ENCODE assay signal across 22 cellular contexts in genomic region chr22:39434243-39434653, GRCh38. TPM values are rescaled to one million over a fixed set of nuclear protein-coding genes. Genes with fewer than 3 reads are reported as not detected.
DNase-seq lines count a peak whose midpoint lies in the region; ATAC-seq lines count a peak whose summit lies in the region.
"Had no signal": no experiment of that assay in that cellular context is flagged by ENCODE, and none has a peak within 500 bp of the region (broad histone marks: within the 10 kb centered on the region; RNA-seq: fewer than 3 reads in every experiment).

No MANE protein-coding gene starts in this region.

- H3K27ac ChIP-seq in rectal smooth muscle tissue (ENCODE audit: low read depth, low read length): peak overlapping the region; percentile 14
- H3K27ac ChIP-seq: HL-60, neutrophil, WERI-Rb-1 had no signal

- DNase-seq in G401 (ENCODE audit: low spot score) (peak; percentile 71), cerebellar cortex (ENCODE audit: low spot score) (peak; percentile 61), hypothalamus (lab: John Stamatoyannopoulos, UW) (peak in 47 of 51 donors; percentile 16 to 87 (median 66)), NOMO-1 treated with DMSO at 0.1 percent for 48 hours (lab: John Stamatoyannopoulos, UW; ENCODE audit: unreplicated experiment) (no peak), dermis blood vessel endothelial cell (no peak), NCI-H1092 treated with DMSO at 0.1 percent for 48 hours (lab: John Stamatoyannopoulos, UW) (no peak)
- DNase-seq: activated CD4-positive, alpha-beta T cell treated with anti-CD3 and anti-CD28 coated beads, Interleukin-2, amount 50 U/mL, for 48 hours; activated T-cell treated with anti-CD3 and anti-CD28 coated beads, Interleukin-2, amount 50 U/mL, for 24 hours; Caco-2; effector CD8-positive, alpha-beta T cell; H7; NCI-H2029; NCI-H446; SHP77 treated with DMSO at 0.1 percent for 48 hours; sigmoid colon; stimulated activated CD4-positive, alpha-beta T cell treated with anti-CD3 and anti-CD28 coated beads, Interleukin-1b, Interleukin-23, amount 100 ng/mL, for 48 hours; stimulated activated naive CD8-positive, alpha-beta T cell treated with anti-CD3 and anti-CD28 coated beads, Interleukin-15, Interleukin-2, amounts not matched to agents 100 U/mL and 50 U/mL, for 24 hours; WERI-Rb-1 had no signal

- no peaks in the 10 kb centered on the region for H3K27me3 ChIP-seq in rectal smooth muscle tissue (ENCODE audit: control insufficient read depth, insufficient read depth, low read length)

- ATAC-seq in HG02840 (IDR thresholded peaks at IDR 0.05; ENCODE audit: low FRiP score, unreplicated experiment): no peak
- ATAC-seq: stimulated activated naive CD8-positive, alpha-beta T cell treated with anti-CD3 and anti-CD28 coated beads, Interleukin-15, Interleukin-2, amounts not matched to agents 100 U/mL and 50 U/mL, for 24 hours had no signal

- H3K36me3 ChIP-seq in rectal smooth muscle tissue (ENCODE audit: control insufficient read depth, insufficient read depth, low read length): peaks cover 14% of the 10 kb centered on the region

- peaks cover 18% of the 10 kb centered on the region for H3K4me1 ChIP-seq in rectal smooth muscle tissue (ENCODE audit: control insufficient read depth, insufficient read depth, low read length)

- in situ Hi-C loops in G401 (cut with HindIII; ENCODE audit: low sequenced_read_pairs): no loop called here

- H3K9ac ChIP-seq in rectal smooth muscle tissue (ENCODE audit: low read length): peak overlapping the region; percentile 21

- H3K4me3 ChIP-seq in rectal smooth muscle tissue (ENCODE audit: low read length): no peak overlapping the region
- H3K4me3 ChIP-seq: sigmoid colon had no signal

RNA-seq across cellular contexts. Expression of gene MGAT3, which starts 22.6 kb away (rescaled TPM):
- total RNA-seq in G401 (2014; rRNA removed; shearing (Covaris generic)): 13.8 and 18.6 TPM in 2 replicates
- total RNA-seq in dermis blood vessel endothelial cell: under 0.01 TPM in 1 of 2 replicates, not detected in the other

RNA-seq across cellular contexts. Expression of gene TAB1, which starts 34.7 kb away (rescaled TPM):
- 35.1 and 38.2 TPM in 2 replicates for total RNA-seq in G401 (2014; rRNA removed; shearing (Covaris generic))
- 12.4 and 21.5 TPM in 2 replicates for total RNA-seq in dermis blood vessel endothelial cell

Comparison
In these comparisons a context has a peak if more than half of its experiments do, and no peak if none do; other contexts are left out.
1. DNase-seq: peak in G401 (single experiment), cerebellar cortex (single experiment) and hypothalamus (47 of 51); none in NOMO-1 treated with DMSO at 0.1 percent for 48 hours (single experiment), dermis blood vessel endothelial cell (single experiment) and NCI-H1092 treated with DMSO at 0.1 percent for 48 hours (single experiment).
2. RNA of gene MGAT3, which starts 22.6 kb away (total RNA-seq): 13.8 to 18.6 TPM in G401; under 0.01 TPM in dermis blood vessel endothelial cell; every median in the first group is over 10 times any median in the second.